24 cellular contexts compared by ENCODE assay signal in the genomic region with DNA sequence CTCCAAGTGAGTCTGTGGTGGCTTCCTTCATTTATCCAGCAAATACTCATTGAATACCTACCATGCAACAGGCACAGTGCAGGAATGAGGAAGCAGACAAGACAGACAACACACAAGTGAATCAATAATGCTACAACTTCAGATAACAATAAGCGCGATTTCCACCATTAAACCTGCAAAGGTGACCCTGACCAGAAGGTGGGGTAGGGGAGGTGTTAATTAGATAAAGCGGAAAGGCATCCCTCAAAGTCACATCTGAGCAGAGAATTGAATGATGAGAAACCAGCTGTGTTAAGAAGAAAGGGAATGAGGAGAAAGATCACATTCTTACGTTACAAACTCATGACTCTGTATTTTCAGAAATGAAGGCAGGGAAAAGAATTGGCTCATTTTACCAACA.
"Had no signal": no experiment of that assay in that cellular context is flagged by ENCODE, and none has a peak within 500 bp of the region (broad histone marks: within the 10 kb centered on the region; RNA-seq: fewer than 3 reads in every experiment).

No MANE protein-coding gene starts in this region.

- H3K4me1 ChIP-seq: tibial nerve had no signal

- ATAC-seq: heart right ventricle; left cardiac atrium; right lobe of liver; stimulated activated effector memory CD8-positive, alpha-beta T cell treated with anti-CD3 and anti-CD28 coated beads, Interleukin-12 subunit alpha, Interleukin-12 subunit beta, amount 100 ng/mL, for 72 hours; stimulated activated naive CD8-positive, alpha-beta T cell treated with anti-CD3 and anti-CD28 coated beads, Interleukin-15, amount 100 ng/mL, for 72 hours had no signal

- H3K4me1 Mint-ChIP-seq: neural crest cell; stimulated activated effector memory CD8-positive, alpha-beta T cell treated with anti-CD3 and anti-CD28 coated beads, Interleukin-12 subunit alpha, Interleukin-12 subunit beta, amount 100 ng/mL, for 72 hours; stimulated activated naive CD8-positive, alpha-beta T cell treated with anti-CD3 and anti-CD28 coated beads, Interleukin-15, amount 100 ng/mL, for 72 hours had no signal

- H3K27me3 ChIP-seq: heart right ventricle, right lobe of liver, tibial nerve had no signal

- H3K4me3 ChIP-seq: coronary artery, heart right ventricle, right lobe of liver, skin epidermis, tibial nerve had no signal

- H3K9me3 Mint-ChIP-seq: activated naive CD8-positive, alpha-beta T cell treated with anti-CD3 and anti-CD28 coated beads, Interleukin-2, amount 10 ng/mL, durations not matched to agents 7 days and 5 days; activated T-cell treated with anti-CD3 and anti-CD28 coated beads, Interleukin-2, amount 50 U/mL, for 24 hours; activated T-helper 2 cell treated with anti-CD3 and anti-CD28 coated beads, Interferon-gamma antibody, Interleukin-2, Interleukin-4, amounts not matched to agents 10 μg/mL and 5 μg/mL and 100 μg/mL, durations not matched to agents 14 hours and 24 hours and 36 hours; memory B cell; naive B cell; neural crest cell; stimulated activated effector memory CD8-positive, alpha-beta T cell treated with anti-CD3 and anti-CD28 coated beads, Interleukin-12 subunit alpha, Interleukin-12 subunit beta, amount 100 ng/mL, for 72 hours; stimulated activated naive CD8-positive, alpha-beta T cell treated with anti-CD3 and anti-CD28 coated beads, Interleukin-15, amount 100 ng/mL, for 72 hours had no signal

- H3K27ac ChIP-seq: coronary artery, epithelial cell of prostate, heart right ventricle, right lobe of liver, skin epidermis, tibial nerve had no signal

- H3K27ac Mint-ChIP-seq: activated naive CD8-positive, alpha-beta T cell treated with anti-CD3 and anti-CD28 coated beads, Interleukin-2, amount 10 ng/mL, durations not matched to agents 7 days and 5 days; activated T-cell treated with anti-CD3 and anti-CD28 coated beads, Interleukin-2, amount 50 U/mL, for 24 hours; activated T-helper 2 cell treated with anti-CD3 and anti-CD28 coated beads, Interferon-gamma antibody, Interleukin-2, Interleukin-4, amounts not matched to agents 10 μg/mL and 5 μg/mL and 100 μg/mL, durations not matched to agents 14 hours and 24 hours and 36 hours; memory B cell; naive B cell; stimulated activated effector memory CD8-positive, alpha-beta T cell treated with anti-CD3 and anti-CD28 coated beads, Interleukin-12 subunit alpha, Interleukin-12 subunit beta, amount 100 ng/mL, for 72 hours had no signal

- H3K9me3 ChIP-seq: heart right ventricle, right lobe of liver, tibial nerve had no signal

- H3K27me3 Mint-ChIP-seq: activated naive CD8-positive, alpha-beta T cell treated with anti-CD3 and anti-CD28 coated beads, Interleukin-2, amount 10 ng/mL, durations not matched to agents 7 days and 5 days; activated T-cell treated with anti-CD3 and anti-CD28 coated beads, Interleukin-2, amount 50 U/mL, for 24 hours; memory B cell; naive B cell; stimulated activated naive CD8-positive, alpha-beta T cell treated with anti-CD3 and anti-CD28 coated beads, Interleukin-15, amount 100 ng/mL, for 72 hours had no signal

- DNase-seq: activated CD4-positive, alpha-beta T cell treated with anti-CD3 and anti-CD28 coated beads, Interleukin-2, amount 50 U/mL, for 4 hours; activated CD8-positive, alpha-beta memory T cell treated with anti-CD3 and anti-CD28 coated beads for 24 hours; activated CD8-positive, alpha-beta memory T cell treated with anti-CD3 and anti-CD28 coated beads, Interleukin-2, amount 50 U/mL, for 4 hours; activated naive CD4-positive, alpha-beta T cell treated with Interleukin-2 at 50 U/mL for 16 hours; activated naive CD8-positive, alpha-beta T cell treated with anti-CD3 and anti-CD28 coated beads, Interleukin-2, amount 10 ng/mL, durations not matched to agents 7 days and 5 days; activated T-cell treated with anti-CD3 and anti-CD28 coated beads, Interleukin-2, amount 50 U/mL, for 24 hours; amygdala; cerebellar nuclear complex; heart right ventricle; left cardiac atrium; naive B cell; occipital lobe; right lobe of liver; stimulated activated CD4-positive, alpha-beta T cell treated with anti-CD3 and anti-CD28 coated beads, Interleukin-1b, Interleukin-23, amount 100 ng/mL, for 48 hours; stimulated activated naive CD8-positive, alpha-beta T cell treated with anti-CD3 and anti-CD28 coated beads, Interleukin-15, amount 100 ng/mL, for 72 hours; T-helper 9 cell had no signal

- H3K4me3 Mint-ChIP-seq: activated naive CD8-positive, alpha-beta T cell treated with anti-CD3 and anti-CD28 coated beads, Interleukin-2, amount 10 ng/mL, durations not matched to agents 7 days and 5 days; activated T-cell treated with anti-CD3 and anti-CD28 coated beads, Interleukin-2, amount 50 U/mL, for 24 hours; memory B cell; naive B cell; neural crest cell; stimulated activated effector memory CD8-positive, alpha-beta T cell treated with anti-CD3 and anti-CD28 coated beads, Interleukin-12 subunit alpha, Interleukin-12 subunit beta, amount 100 ng/mL, for 72 hours; stimulated activated naive CD8-positive, alpha-beta T cell treated with anti-CD3 and anti-CD28 coated beads, Interleukin-15, amount 100 ng/mL, for 72 hours had no signal
